8 cellular contexts compared by ENCODE assay signal in genomic region chr5:133754575-133755169, GRCh38.
DNase-seq lines count a peak whose midpoint lies in the region; ATAC-seq and TF ChIP-seq lines count a peak whose summit lies in the region.

No MANE protein-coding gene starts in this region.

- no peak overlapping the region for H3K27ac ChIP-seq in thoracic aorta

- no peaks in the 10 kb centered on the region for H3K4me1 Mint-ChIP-seq in activated CD4-positive, alpha-beta T cell treated with anti-CD3 and anti-CD28 coated beads for 36 hours
- no peaks in the 10 kb centered on the region for H3K4me1 Mint-ChIP-seq in activated naive CD4-positive, alpha-beta T cell treated with anti-CD3 and anti-CD28 coated beads, Interleukin-2, amount 10 ng/mL, durations not matched to agents 7 days and 5 days

- POLR2A ChIA-PET in activated CD4-positive, alpha-beta T cell treated with anti-CD3 and anti-CD28 coated beads for 36 hours (lab: Charles Lee) = no interaction called here

- CTCF ChIA-PET in activated CD4-positive, alpha-beta T cell treated with anti-CD3 and anti-CD28 coated beads for 36 hours (lab: Charles Lee) = interaction anchor here (0.6 to 3.1 kb wide), 8 partner anchors 9 to 1506 kb away, joined by 3 to 16 read pairs (median 3); no protein-coding TSS in a partner anchor
- CTCF ChIA-PET in activated naive CD4-positive, alpha-beta T cell treated with anti-CD3 and anti-CD28 coated beads, Interleukin-2, amount 10 ng/mL, durations not matched to agents 7 days and 5 days (lab: Charles Lee) = interaction anchor here (0.8 to 3.1 kb wide), 5 partner anchors 8 to 121 kb away, joined by 3 to 19 read pairs (median 3); no protein-coding TSS in a partner anchor

- TF ChIP-seq CTCF in thoracic aorta (IDR thresholded peaks at IDR 0.05) = peak; percentile 27

- H3K27me3 Mint-ChIP-seq in activated CD4-positive, alpha-beta T cell treated with anti-CD3 and anti-CD28 coated beads for 36 hours = peaks cover 19% of the 10 kb centered on the region
- peaks cover 28% of the 10 kb centered on the region for H3K27me3 Mint-ChIP-seq in activated naive CD4-positive, alpha-beta T cell treated with anti-CD3 and anti-CD28 coated beads, Interleukin-2, amount 10 ng/mL, durations not matched to agents 7 days and 5 days

- no peaks in the 10 kb centered on the region for H3K9me3 ChIP-seq in thoracic aorta

- peak; percentile 54 for ATAC-seq in activated CD4-positive, alpha-beta T cell treated with anti-CD3 and anti-CD28 coated beads for 36 hours
- no peak for ATAC-seq in thoracic aorta (ENCODE audit: insufficient number of reproducible peaks, low FRiP score, low read depth)
- no peak for ATAC-seq in HG03159 (IDR thresholded peaks at IDR 0.05; ENCODE audit: unreplicated experiment)

- H3K4me3 Mint-ChIP-seq in activated CD4-positive, alpha-beta T cell treated with anti-CD3 and anti-CD28 coated beads for 36 hours = no peak overlapping the region
- no peak overlapping the region for H3K4me3 Mint-ChIP-seq in activated naive CD4-positive, alpha-beta T cell treated with anti-CD3 and anti-CD28 coated beads, Interleukin-2, amount 10 ng/mL, durations not matched to agents 7 days and 5 days

- peak; percentile 56 for DNase-seq in activated CD4-positive, alpha-beta T cell treated with anti-CD3 and anti-CD28 coated beads for 36 hours
- no peak for DNase-seq in activated CD4-positive, alpha-beta T cell treated with anti-CD3 and anti-CD28 coated beads for 4 hours
- DNase-seq in LHCN-M2 (ENCODE audit: low read depth) (peak; percentile 6), inferior parietal cortex (ENCODE audit: extremely low spot score) (peak; percentile 33), thoracic aorta (ENCODE audit: low spot score) (no peak), SIG-M5 treated with dmso at 0.1 percent for 504 hours (lab: John Stamatoyannopoulos, UW; ENCODE audit: unreplicated experiment) (no peak)
- DNase-seq in activated naive CD4-positive, alpha-beta T cell treated with anti-CD3 and anti-CD28 coated beads, Interleukin-2, amount 10 ng/mL, durations not matched to agents 7 days and 5 days = peak; percentile 52

- H3K4me3 ChIP-seq in thoracic aorta = no peak overlapping the region

- intact Hi-C loops in activated CD4-positive, alpha-beta T cell treated with anti-CD3 and anti-CD28 coated beads for 36 hours (cut with DNase I, micrococcal nuclease) = loop anchor here (1.0 to 10.0 kb wide), 3 partner anchors 114 to 190 kb away; no protein-coding TSS in a partner anchor

- no peaks in the 10 kb centered on the region for H3K4me1 ChIP-seq in thoracic aorta (ENCODE audit: control insufficient read depth in 1 of 2, low read depth in 2 of 2)

- H3K27ac Mint-ChIP-seq in activated CD4-positive, alpha-beta T cell treated with anti-CD3 and anti-CD28 coated beads for 36 hours = no peak overlapping the region
- H3K27ac Mint-ChIP-seq in activated naive CD4-positive, alpha-beta T cell treated with anti-CD3 and anti-CD28 coated beads, Interleukin-2, amount 10 ng/mL, durations not matched to agents 7 days and 5 days = no peak overlapping the region

- no peaks in the 10 kb centered on the region for H3K36me3 ChIP-seq in thoracic aorta

- H3K9me3 Mint-ChIP-seq in activated CD4-positive, alpha-beta T cell treated with anti-CD3 and anti-CD28 coated beads for 36 hours (ENCODE audit: low read depth) = no peaks in the 10 kb centered on the region
- H3K9me3 Mint-ChIP-seq in activated naive CD4-positive, alpha-beta T cell treated with anti-CD3 and anti-CD28 coated beads, Interleukin-2, amount 10 ng/mL, durations not matched to agents 7 days and 5 days = no peaks in the 10 kb centered on the region

- no peaks in the 10 kb centered on the region for H3K36me3 Mint-ChIP-seq in activated CD4-positive, alpha-beta T cell treated with anti-CD3 and anti-CD28 coated beads for 36 hours (ENCODE audit: low read depth)
- H3K36me3 Mint-ChIP-seq in activated naive CD4-positive, alpha-beta T cell treated with anti-CD3 and anti-CD28 coated beads, Interleukin-2, amount 10 ng/mL, durations not matched to agents 7 days and 5 days = no peaks in the 10 kb centered on the region

- H3K27me3 ChIP-seq in thoracic aorta (replicated peaks; ENCODE audit: insufficient read depth) = no peaks in the 10 kb centered on the region

Comparison
In these comparisons a context has a peak if more than half of its experiments do, and no peak if none do; other contexts are left out.
1. DNase-seq: peak in activated CD4-positive, alpha-beta T cell treated with anti-CD3 and anti-CD28 coated beads for 36 hours (single experiment), LHCN-M2 (single experiment), activated naive CD4-positive, alpha-beta T cell treated with anti-CD3 and anti-CD28 coated beads, Interleukin-2, amount 10 ng/mL, durations not matched to agents 7 days and 5 days (single experiment) and inferior parietal cortex (single experiment); none in activated CD4-positive, alpha-beta T cell treated with anti-CD3 and anti-CD28 coated beads for 4 hours (0 of 2), thoracic aorta (single experiment) and SIG-M5 treated with dmso at 0.1 percent for 504 hours (single experiment).